In genomic region chr19:33302974-33303790, GRCh38 we compare ENCODE assay signal across 8 cellular contexts. TPM values are rescaled to one million over a fixed set of nuclear protein-coding genes. Genes with fewer than 3 reads are reported as not detected.
A peak's percentile ranks its signal among the peaks of the same experiment; 100 is the strongest.
DNase-seq lines count a peak whose midpoint lies in the region; ATAC-seq and TF ChIP-seq lines count a peak whose summit lies in the region.

No MANE protein-coding gene starts in this region.

- DNase-seq in ELR (ENCODE audit: low read depth): peak; percentile 32
- peak; percentile 79 for DNase-seq in OCI-M2 (lab: John Stamatoyannopoulos, UW; ENCODE audit: unreplicated experiment)
- DNase-seq in dermis blood vessel endothelial cell: peak; percentile 56
- DNase-seq in lower leg skin (ENCODE audit: low spot score in 2 of 2): peak in 1 of 2 donors; percentile 91
- DNase-seq in testis: peak; percentile 48

- peak overlapping the region; percentile 64 for H3K4me3 ChIP-seq in lower leg skin (ENCODE audit: low read depth, poor library complexity, severe bottlenecking)
- H3K4me3 ChIP-seq in testis: peak overlapping the region; percentile 48 to 75

- intact Hi-C loops in lower leg skin (cut with DNase I; ENCODE audit: low total_unique reads) (loop anchor here (2.0 to 10.0 kb wide), 2 partner anchors 68 to 72 kb away; no protein-coding TSS in a partner anchor), testis (cut with DNase I; ENCODE audit: low total_unique reads) (no loop called here)

- ATAC-seq in HG02588 (IDR thresholded peaks at IDR 0.05; ENCODE audit: unreplicated experiment) (peak; percentile 9), HG02852 (IDR thresholded peaks at IDR 0.05; ENCODE audit: unreplicated experiment) (no peak), HG03520 (IDR thresholded peaks at IDR 0.05; ENCODE audit: unreplicated experiment) (no peak)

- peaks cover 8% of the 10 kb centered on the region for H3K4me1 ChIP-seq in testis

- no peak for TF ChIP-seq CTCF in lower leg skin (IDR thresholded peaks at IDR 0.05)
- no peak for TF ChIP-seq CTCF in testis (IDR thresholded peaks at IDR 0.05)

- H3K9me3 ChIP-seq in testis: no peaks in the 10 kb centered on the region

- H3K36me3 ChIP-seq in testis (ENCODE audit: low read depth, missing control alignments): no peaks in the 10 kb centered on the region

- H3K27me3 ChIP-seq in testis: no peaks in the 10 kb centered on the region

- no peak for TF ChIP-seq POLR2A in lower leg skin (IDR thresholded peaks at IDR 0.05)
- no peak for TF ChIP-seq POLR2A in testis (IDR thresholded peaks at IDR 0.05)

- 0% methylated on average over 37 to 41 of the region's 92 CpGs for WGBS in lower leg skin, 2 donors
- 1 to 2% methylated on average over 33 to 89 of the region's 92 CpGs for WGBS in testis, 2 donors

- peak overlapping the region; percentile 65 to 78 for H3K27ac ChIP-seq in testis

RNA-seq across cellular contexts. Expression of gene CEBPA, which starts 0.8 kb away (rescaled TPM):
- 0.17 and 0.19 TPM in 2 replicates for total RNA-seq in dermis blood vessel endothelial cell
- 100 to 1,000 TPM; 228 to 297 (median 255) TPM for total RNA-seq in lower leg skin
- total RNA-seq in testis: 1 to 10 TPM; 3.5 to 5.0 TPM
- 4.7 TPM for polyA plus RNA-seq in testis (ENCODE audit: insufficient read depth, low read depth, low replicate concordance)

Comparison
In these comparisons a context has a peak if more than half of its experiments do, and no peak if none do; other contexts are left out.
1. RNA of gene CEBPA, which starts 0.8 kb away (total RNA-seq): 228 to 297 TPM in lower leg skin; 3.5 to 5.0 TPM in testis and 0.17 to 0.19 TPM in dermis blood vessel endothelial cell; every median in the first group is over 10 times any median in the second.